In genomic region chr1:196145151-196145550, GRCh38 we compare ENCODE assay signal across 1 cellular context.
A peak's percentile ranks its signal among the peaks of the same experiment; 100 is the strongest.
TF ChIP-seq lines count a peak whose summit lies in the region.

No MANE protein-coding gene starts in this region.

TF ChIP-seq in HEK293, 187 proteins besides CTCF, POLR2A, EP300 and RAD21 (continued from another document):
- 0 out of 2 replicates have a peak, but pooled peaks have one; percentile 31 for TF ChIP-seq ZNF580 (tag by site-specific recombination; IDR thresholded peaks at IDR 0.05)
- 0 out of 2 replicates have a peak, but pooled peaks have one; percentile 55 for TF ChIP-seq ZNF530 (tag by site-specific recombination; IDR thresholded peaks at IDR 0.05; ENCODE audit: low read depth)
- TF ChIP-seq ZFP37 (tag by site-specific recombination; IDR thresholded peaks at IDR 0.05) = 0 out of 2 replicates have a peak, but pooled peaks have one; percentile 57
- TF ChIP-seq ZNF501 (tag by site-specific recombination; IDR thresholded peaks at IDR 0.05) = 0 out of 2 replicates have a peak, but pooled peaks have one; percentile 41
- TF ChIP-seq ZNF558 (tag by site-specific recombination; IDR thresholded peaks at IDR 0.05) = peak; percentile 74
- peak; percentile 77 for TF ChIP-seq ZNF140 (tag by site-specific recombination; IDR thresholded peaks at IDR 0.05)
- peak; percentile 48; the same call in 1 of the 2 replicates for TF ChIP-seq ZNF292 (tag by site-specific recombination; IDR thresholded peaks at IDR 0.05; ENCODE audit: borderline replicate concordance, low read depth)
- TF ChIP-seq ZNF433 (tag by site-specific recombination; IDR thresholded peaks at IDR 0.05; ENCODE audit: low read depth) = 0 out of 2 replicates have a peak, but pooled peaks have one; percentile 63
- peak; percentile 72; the same call in 1 of the 2 replicates for TF ChIP-seq ZNF266 (tag by site-specific recombination; IDR thresholded peaks at IDR 0.05; ENCODE audit: low read depth)
- TF ChIP-seq ZNF654 (tag by site-specific recombination; IDR thresholded peaks at IDR 0.05; ENCODE audit: low read depth) = peak; percentile 41
- TF ChIP-seq ZNF629 (tag by site-specific recombination; IDR thresholded peaks at IDR 0.05) = peak; percentile 51
- TF ChIP-seq, protein P1, sequence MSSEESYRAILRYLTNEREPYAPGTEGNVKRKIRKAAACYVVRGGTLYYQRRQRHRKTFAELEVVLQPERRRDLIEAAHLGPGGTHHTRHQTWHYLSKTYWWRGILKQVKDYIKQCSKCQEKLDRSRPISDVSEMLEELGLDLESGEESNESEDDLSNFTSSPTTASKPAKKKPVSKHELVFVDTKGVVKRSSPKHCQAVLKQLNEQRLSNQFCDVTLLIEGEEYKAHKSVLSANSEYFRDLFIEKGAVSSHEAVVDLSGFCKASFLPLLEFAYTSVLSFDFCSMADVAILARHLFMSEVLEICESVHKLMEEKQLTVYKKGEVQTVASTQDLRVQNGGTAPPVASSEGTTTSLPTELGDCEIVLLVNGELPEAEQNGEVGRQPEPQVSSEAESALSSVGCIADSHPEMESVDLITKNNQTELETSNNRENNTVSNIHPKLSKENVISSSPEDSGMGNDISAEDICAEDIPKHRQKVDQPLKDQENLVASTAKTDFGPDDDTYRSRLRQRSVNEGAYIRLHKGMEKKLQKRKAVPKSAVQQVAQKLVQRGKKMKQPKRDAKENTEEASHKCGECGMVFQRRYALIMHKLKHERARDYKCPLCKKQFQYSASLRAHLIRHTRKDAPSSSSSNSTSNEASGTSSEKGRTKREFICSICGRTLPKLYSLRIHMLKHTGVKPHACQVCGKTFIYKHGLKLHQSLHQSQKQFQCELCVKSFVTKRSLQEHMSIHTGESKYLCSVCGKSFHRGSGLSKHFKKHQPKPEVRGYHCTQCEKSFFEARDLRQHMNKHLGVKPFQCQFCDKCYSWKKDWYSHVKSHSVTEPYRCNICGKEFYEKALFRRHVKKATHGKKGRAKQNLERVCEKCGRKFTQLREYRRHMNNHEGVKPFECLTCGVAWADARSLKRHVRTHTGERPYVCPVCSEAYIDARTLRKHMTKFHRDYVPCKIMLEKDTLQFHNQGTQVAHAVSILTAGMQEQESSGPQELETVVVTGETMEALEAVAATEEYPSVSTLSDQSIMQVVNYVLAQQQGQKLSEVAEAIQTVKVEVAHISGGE (tag by site-specific recombination; conservative IDR thresholded peaks at IDR 0.05; ENCODE audit: low read depth) = peak; percentile 82
- peak; percentile 96 for TF ChIP-seq ZNF138 (tag by site-specific recombination; IDR thresholded peaks at IDR 0.05; ENCODE audit: borderline replicate concordance)
- peak; percentile 65; the same call in 1 of the 2 replicates for TF ChIP-seq ZNF404 (tag by site-specific recombination; IDR thresholded peaks at IDR 0.05)
- TF ChIP-seq ZNF555 (tag by site-specific recombination; conservative IDR thresholded peaks at IDR 0.05) = peak; percentile 88
- peak; percentile 86; the same call in 1 of the 2 replicates for TF ChIP-seq ZNF19 (tag by site-specific recombination; IDR thresholded peaks at IDR 0.05; ENCODE audit: low read depth)
- peak; percentile 52; the same call in 1 of the 2 replicates for TF ChIP-seq ZXDB (tag by site-specific recombination; IDR thresholded peaks at IDR 0.05)
- peak; percentile 77 for TF ChIP-seq ZNF623 (tag by site-specific recombination; IDR thresholded peaks at IDR 0.05)
- TF ChIP-seq, protein P2, sequence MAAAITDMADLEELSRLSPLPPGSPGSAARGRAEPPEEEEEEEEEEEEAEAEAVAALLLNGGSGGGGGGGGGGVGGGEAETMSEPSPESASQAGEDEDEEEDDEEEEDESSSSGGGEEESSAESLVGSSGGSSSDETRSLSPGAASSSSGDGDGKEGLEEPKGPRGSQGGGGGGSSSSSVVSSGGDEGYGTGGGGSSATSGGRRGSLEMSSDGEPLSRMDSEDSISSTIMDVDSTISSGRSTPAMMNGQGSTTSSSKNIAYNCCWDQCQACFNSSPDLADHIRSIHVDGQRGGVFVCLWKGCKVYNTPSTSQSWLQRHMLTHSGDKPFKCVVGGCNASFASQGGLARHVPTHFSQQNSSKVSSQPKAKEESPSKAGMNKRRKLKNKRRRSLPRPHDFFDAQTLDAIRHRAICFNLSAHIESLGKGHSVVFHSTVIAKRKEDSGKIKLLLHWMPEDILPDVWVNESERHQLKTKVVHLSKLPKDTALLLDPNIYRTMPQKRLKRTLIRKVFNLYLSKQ (tag by site-specific recombination; IDR thresholded peaks at IDR 0.05; ENCODE audit: borderline replicate concordance) = 0 out of 2 replicates have a peak, but pooled peaks have one; percentile 64
- peak; percentile 88 for TF ChIP-seq ZNF426 (tag by site-specific recombination; IDR thresholded peaks at IDR 0.05)
- peak; percentile 90 for TF ChIP-seq ZNF202 (tag by site-specific recombination; IDR thresholded peaks at IDR 0.05; ENCODE audit: borderline replicate concordance)
- 0 out of 2 replicates have a peak, but pooled peaks have one; percentile 59 for TF ChIP-seq ZNF560 (tag by site-specific recombination; IDR thresholded peaks at IDR 0.05; ENCODE audit: borderline replicate concordance)
- TF ChIP-seq, protein P3, sequence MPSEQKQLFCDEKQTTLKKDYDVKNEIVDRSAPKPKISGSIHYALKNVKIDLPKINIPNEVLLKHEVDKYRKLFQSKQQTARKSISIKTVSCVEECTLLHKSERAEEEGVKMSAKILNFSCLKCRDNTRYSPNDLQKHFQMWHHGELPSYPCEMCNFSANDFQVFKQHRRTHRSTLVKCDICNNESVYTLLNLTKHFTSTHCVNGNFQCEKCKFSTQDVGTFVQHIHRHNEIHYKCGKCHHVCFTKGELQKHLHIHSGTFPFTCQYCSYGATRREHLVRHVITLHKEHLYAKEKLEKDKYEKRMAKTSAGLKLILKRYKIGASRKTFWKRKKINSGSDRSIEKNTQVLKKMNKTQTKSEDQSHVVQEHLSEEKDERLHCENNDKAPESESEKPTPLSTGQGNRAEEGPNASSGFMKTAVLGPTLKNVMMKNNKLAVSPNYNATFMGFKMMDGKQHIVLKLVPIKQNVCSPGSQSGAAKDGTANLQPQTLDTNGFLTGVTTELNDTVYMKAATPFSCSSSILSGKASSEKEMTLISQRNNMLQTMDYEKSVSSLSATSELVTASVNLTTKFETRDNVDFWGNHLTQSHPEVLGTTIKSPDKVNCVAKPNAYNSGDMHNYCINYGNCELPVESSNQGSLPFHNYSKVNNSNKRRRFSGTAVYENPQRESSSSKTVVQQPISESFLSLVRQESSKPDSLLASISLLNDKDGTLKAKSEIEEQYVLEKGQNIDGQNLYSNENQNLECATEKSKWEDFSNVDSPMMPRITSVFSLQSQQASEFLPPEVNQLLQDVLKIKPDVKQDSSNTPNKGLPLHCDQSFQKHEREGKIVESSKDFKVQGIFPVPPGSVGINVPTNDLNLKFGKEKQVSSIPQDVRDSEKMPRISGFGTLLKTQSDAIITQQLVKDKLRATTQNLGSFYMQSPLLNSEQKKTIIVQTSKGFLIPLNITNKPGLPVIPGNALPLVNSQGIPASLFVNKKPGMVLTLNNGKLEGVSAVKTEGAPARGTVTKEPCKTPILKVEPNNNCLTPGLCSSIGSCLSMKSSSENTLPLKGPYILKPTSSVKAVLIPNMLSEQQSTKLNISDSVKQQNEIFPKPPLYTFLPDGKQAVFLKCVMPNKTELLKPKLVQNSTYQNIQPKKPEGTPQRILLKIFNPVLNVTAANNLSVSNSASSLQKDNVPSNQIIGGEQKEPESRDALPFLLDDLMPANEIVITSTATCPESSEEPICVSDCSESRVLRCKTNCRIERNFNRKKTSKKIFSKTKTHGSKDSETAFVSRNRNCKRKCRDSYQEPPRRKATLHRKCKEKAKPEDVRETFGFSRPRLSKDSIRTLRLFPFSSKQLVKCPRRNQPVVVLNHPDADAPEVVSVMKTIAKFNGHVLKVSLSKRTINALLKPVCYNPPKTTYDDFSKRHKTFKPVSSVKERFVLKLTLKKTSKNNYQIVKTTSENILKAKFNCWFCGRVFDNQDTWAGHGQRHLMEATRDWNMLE (tag by site-specific recombination; conservative IDR thresholded peaks at IDR 0.05; ENCODE audit: low read depth) = peak; percentile 90
- peak; percentile 67 for TF ChIP-seq ZNF529 (tag by site-specific recombination; IDR thresholded peaks at IDR 0.05; ENCODE audit: insufficient replicate concordance)
- TF ChIP-seq ZNF664 (tag by site-specific recombination; IDR thresholded peaks at IDR 0.05) = peak; percentile 55; the same call in 1 of the 2 replicates
- peak; percentile 76 for TF ChIP-seq ZBTB8A (tag by site-specific recombination; IDR thresholded peaks at IDR 0.05)
- peak; percentile 68 for TF ChIP-seq REST (tag by site-specific recombination; IDR thresholded peaks at IDR 0.05)
- peak; percentile 66 for TF ChIP-seq ZBTB21 (tag by site-specific recombination; IDR thresholded peaks at IDR 0.05)
